ENCODE assay signal across 1 cellular context in genomic region chr10:1962025-1962424, GRCh38.
TF ChIP-seq lines count a peak whose summit lies in the region.

No MANE protein-coding gene starts in this region.

TF ChIP-seq in GM23338, 12 proteins besides CTCF, POLR2A, EP300 and RAD21 (continued from another document):
- TF ChIP-seq ETS1 (IDR thresholded peaks at IDR 0.05) (no peak), STAT1 (IDR thresholded peaks at IDR 0.05; ENCODE audit: unreplicated experiment) (no peak), NANOG (IDR thresholded peaks at IDR 0.05; ENCODE audit: borderline replicate concordance) (no peak), REST (IDR thresholded peaks at IDR 0.05; ENCODE audit: unreplicated experiment) (no peak), EZH2phosphoT487 (IDR thresholded peaks at IDR 0.05; ENCODE audit: unreplicated experiment) (no peak), POLR2AphosphoS5 (IDR thresholded peaks at IDR 0.05; ENCODE audit: low read depth) (no peak), EZH2 (IDR thresholded peaks at IDR 0.05; ENCODE audit: low read depth, unreplicated experiment) (no peak)
TF ChIP-seq in GM23338: peak in this region for 0.
